ENCODE assay signal across 19 cellular contexts in genomic region chr14:92492261-92492660, GRCh38. TPM values are rescaled to one million over a fixed set of nuclear protein-coding genes. Genes with fewer than 3 reads are reported as not detected.
DNase-seq lines count a peak whose midpoint lies in the region; ATAC-seq, FAIRE-seq and TF ChIP-seq lines count a peak whose summit lies in the region.
"Had no signal": no experiment of that assay in that cellular context is flagged by ENCODE, and none has a peak within 500 bp of the region (broad histone marks: within the 10 kb centered on the region; RNA-seq: fewer than 3 reads in every experiment).

No MANE protein-coding gene starts in this region.

- no peak overlapping the region for H3K9ac ChIP-seq in BLaER1 treated with 17β-estradiol and CSF1 and Interleukin-3, amounts not matched to agents 10 nM and 100 nM

- intact Hi-C loops in left cardiac atrium (cut with DNase I), result no loop called here

- no peak overlapping the region for H3K27ac Mint-ChIP-seq in WTC11
- no peak overlapping the region for H3K27ac Mint-ChIP-seq in HFFc6
- H3K27ac Mint-ChIP-seq: CD8-positive, alpha-beta T cell; stimulated activated memory B cell treated with anti-CD40 and anti-IgM and Interleukin-4, amounts not matched to agents 10 μg/mL and 1 μg/mL and 100 μg/mL, for 72 hours had no signal

- peak overlapping the region in 8 of 11 experiments; percentile 1 to 79 (median 60); a peak in 13 of 22 replicates for H3K4me2 ChIP-seq in BLaER1 treated with 17β-estradiol and CSF1 and Interleukin-3, amounts not matched to agents 10 nM and 100 nM
- H3K4me2 ChIP-seq: hepatocyte had no signal

- no peaks in the 10 kb centered on the region; the same call in 1 of the 2 replicates for H3K27me3 Mint-ChIP-seq in WTC11 (ENCODE audit: low read depth)
- peaks cover 5% of the 10 kb centered on the region for H3K27me3 Mint-ChIP-seq in HFFc6 (ENCODE audit: insufficient read depth)

- POLR2A ChIA-PET in WTC11 (lab: Charles Lee), result no interaction called here

- no peaks in the 10 kb centered on the region for H3K36me3 Mint-ChIP-seq in WTC11
- H3K36me3 Mint-ChIP-seq in HFFc6 (ENCODE audit: low read depth), result no peaks in the 10 kb centered on the region
- H3K36me3 Mint-ChIP-seq: CD8-positive, alpha-beta T cell; stimulated activated memory B cell treated with anti-CD40 and anti-IgM and Interleukin-4, amounts not matched to agents 10 μg/mL and 1 μg/mL and 100 μg/mL, for 72 hours had no signal

- H3K27ac ChIP-seq in BLaER1 treated with 17β-estradiol and CSF1 and Interleukin-3, amounts not matched to agents 10 nM and 100 nM, result peak overlapping the region in 2 of 11 experiments; percentile 2 to 28; a peak in 3 of 22 replicates
- H3K27ac ChIP-seq in RWPE2 (ENCODE audit: poor library complexity, severe bottlenecking) (no peak overlapping the region), neutrophil (peak overlapping the region; percentile 86)
- H3K27ac ChIP-seq: cardiac muscle cell, hepatocyte had no signal

- H3K4me1 ChIP-seq in BLaER1 treated with 17β-estradiol and CSF1 and Interleukin-3, amounts not matched to agents 10 nM and 100 nM, result peaks cover 18 to 88% (median 62%) of the 10 kb centered on the region in 10 experiments
- H3K4me1 ChIP-seq in RWPE2 (ENCODE audit: insufficient read depth, poor library complexity, severe bottlenecking), result no peaks in the 10 kb centered on the region
- H3K4me1 ChIP-seq in neutrophil (ENCODE audit: control insufficient read depth in 1 of 2, insufficient read depth in 1 of 2, low read depth in 1 of 2, low read length in 1 of 2), result peaks cover 95 to 97% of the 10 kb centered on the region in 2 experiments
- H3K4me1 ChIP-seq: esophagus squamous epithelium had no signal

- H4K20me1 ChIP-seq in BLaER1 treated with 17β-estradiol and CSF1 and Interleukin-3, amounts not matched to agents 10 nM and 100 nM, result no peaks in the 10 kb centered on the region

- FAIRE-seq in GM19239 (lab: Jason Lieb, UNC), result no peak
- FAIRE-seq in frontal cortex (lab: Jason Lieb, UNC), result no peak
- FAIRE-seq: islet of Langerhans had no signal

- DNase-seq in RWPE2 (ENCODE audit: low spot score), result peak; percentile 19
- DNase-seq in left cardiac atrium, result no peak
- DNase-seq in GM19239 (ENCODE audit: insufficient read length, low spot score), result no peak
- no peak for DNase-seq in frontal cortex (ENCODE audit: low spot score in 2 of 2)
- no peak for DNase-seq in WTC11 (ENCODE audit: low spot score)
- no peak for DNase-seq in HFFc6
- DNase-seq: activated effector memory CD4-positive, alpha-beta T cell treated with anti-CD3 and anti-CD28 coated beads, Interleukin-2, amount 50 U/mL, for 16 hours; amniotic stem cell; CD8-positive, alpha-beta T cell; esophagus squamous epithelium; NCI-H2029 treated with DMSO at 0.1 percent for 48 hours; retina; SIG-M5 had no signal

- CTCF ChIA-PET in WTC11 (lab: Charles Lee), result no interaction called here

- TF ChIP-seq CTCF in RWPE2 (IDR thresholded peaks at IDR 0.05; ENCODE audit: poor library complexity, severe bottlenecking), result no peak
- TF ChIP-seq CTCF in neutrophil (IDR thresholded peaks at IDR 0.05), result peak; percentile 12
- no peak for TF ChIP-seq CTCF in WTC11 (IDR thresholded peaks at IDR 0.05)
- TF ChIP-seq CTCF in HFFc6 (IDR thresholded peaks at IDR 0.05), result no peak

- no peaks in the 10 kb centered on the region for H3K27me3 ChIP-seq in BLaER1 treated with 17β-estradiol and CSF1 and Interleukin-3, amounts not matched to agents 10 nM and 100 nM
- no peaks in the 10 kb centered on the region for H3K27me3 ChIP-seq in RWPE2 (ENCODE audit: insufficient read depth, poor library complexity, severe bottlenecking)
- H3K27me3 ChIP-seq in neutrophil, result no peaks in the 10 kb centered on the region
- H3K27me3 ChIP-seq: cardiac muscle cell, esophagus squamous epithelium, hepatocyte had no signal

- no peaks in the 10 kb centered on the region for H3K9me3 ChIP-seq in BLaER1 treated with 17β-estradiol and CSF1 and Interleukin-3, amounts not matched to agents 10 nM and 100 nM (replicated peaks in 1 of 11)
- H3K9me3 ChIP-seq in RWPE2 (ENCODE audit: severe bottlenecking), result no peaks in the 10 kb centered on the region
- H3K9me3 ChIP-seq in neutrophil, result no peaks in the 10 kb centered on the region
- H3K9me3 ChIP-seq: esophagus squamous epithelium had no signal

- H3K4me3 ChIP-seq in BLaER1 treated with 17β-estradiol and CSF1 and Interleukin-3, amounts not matched to agents 10 nM and 100 nM, result no peak overlapping the region
- no peak overlapping the region for H3K4me3 ChIP-seq in RWPE2 (ENCODE audit: severe bottlenecking)
- peak overlapping the region; percentile 9 to 30 for H3K4me3 ChIP-seq in neutrophil (ENCODE audit: low read depth in 1 of 2, low read length in 1 of 2)
- H3K4me3 ChIP-seq: cardiac muscle cell, esophagus squamous epithelium, hepatocyte had no signal

- H3K4me1 Mint-ChIP-seq in WTC11 (peaks cover 11% of the 10 kb centered on the region), HFFc6 (ENCODE audit: low read depth) (peaks cover 29% of the 10 kb centered on the region)

- H3K36me3 ChIP-seq in BLaER1 treated with 17β-estradiol and CSF1 and Interleukin-3, amounts not matched to agents 10 nM and 100 nM, result no peaks in the 10 kb centered on the region
- H3K36me3 ChIP-seq in RWPE2 (ENCODE audit: low read depth) (no peaks in the 10 kb centered on the region), neutrophil (no peaks in the 10 kb centered on the region)
- H3K36me3 ChIP-seq: cardiac muscle cell, esophagus squamous epithelium had no signal

- H3K9me3 Mint-ChIP-seq in WTC11 (no peaks in the 10 kb centered on the region), HFFc6 (no peaks in the 10 kb centered on the region)
- H3K9me3 Mint-ChIP-seq: CD8-positive, alpha-beta T cell; stimulated activated memory B cell treated with anti-CD40 and anti-IgM and Interleukin-4, amounts not matched to agents 10 μg/mL and 1 μg/mL and 100 μg/mL, for 72 hours had no signal

- H3K4me3 Mint-ChIP-seq in WTC11, result no peak overlapping the region
- no peak overlapping the region for H3K4me3 Mint-ChIP-seq in HFFc6
- H3K4me3 Mint-ChIP-seq: CD8-positive, alpha-beta T cell; stimulated activated memory B cell treated with anti-CD40 and anti-IgM and Interleukin-4, amounts not matched to agents 10 μg/mL and 1 μg/mL and 100 μg/mL, for 72 hours had no signal

- ATAC-seq in RWPE2 (ENCODE audit: low read depth) (no peak), left cardiac atrium (peak; percentile 48 to 64), WTC11 (no peak)
- ATAC-seq: CD8-positive, alpha-beta T cell; stimulated activated memory B cell treated with anti-CD40 and anti-IgM and Interleukin-4, amounts not matched to agents 10 μg/mL and 1 μg/mL and 100 μg/mL, for 72 hours had no signal

TF ChIP-seq in WTC11, 78 proteins besides CTCF, POLR2A, EP300 and RAD21:
- TF ChIP-seq TP53 (CRISPR knock-in tag; IDR thresholded peaks at IDR 0.05), result no peak
- TF ChIP-seq JUN (CRISPR knock-in tag; IDR thresholded peaks at IDR 0.05), result no peak

RNA-seq across cellular contexts. Expression of gene RIN3, which starts 21.3 kb away (rescaled TPM):
- total RNA-seq in left cardiac atrium, result 10 to 100 TPM; 19.1 to 19.9 TPM
- under 0.01 TPM for total RNA-seq in frontal cortex
- total RNA-seq in WTC11 (2021), result 2.7 to 3.3 TPM (median 3.0 TPM) in 3 replicates
- 10 to 100 TPM; 19.7 to 26.0 (median 24.6) TPM for total RNA-seq in HFFc6 (2021; fragmentation: NEBNext Ultra II Directional; extraction: Animal tissue kit (Norgen Biotek cat#: 25700))

Comparison
In these comparisons a context has a peak if more than half of its experiments do, and no peak if none do; other contexts are left out.
1. H3K4me3 ChIP-seq: peak in neutrophil (2 of 2); none in BLaER1 treated with 17β-estradiol and CSF1 and Interleukin-3, amounts not matched to agents 10 nM and 100 nM (0 of 10) and RWPE2 (single experiment).
2. ATAC-seq: peak in left cardiac atrium (2 of 2); none in RWPE2 (single experiment) and WTC11 (single experiment).